In genomic region chr2:120014231-120014990, GRCh38 we compare ENCODE assay signal across 8 cellular contexts. TPM values are rescaled to one million over a fixed set of nuclear protein-coding genes. Genes with fewer than 3 reads are reported as not detected.
DNase-seq lines count a peak whose midpoint lies in the region; ATAC-seq and TF ChIP-seq lines count a peak whose summit lies in the region.

No MANE protein-coding gene starts in this region.

- H3K27ac ChIP-seq in hepatocyte (peak overlapping the region; percentile 97), gastrocnemius medialis (peak overlapping the region; percentile 89 to 97 (median 92)), brain microvascular endothelial cell (no peak overlapping the region)

- H3K36me3 ChIP-seq in hepatocyte (replicated peaks; ENCODE audit: insufficient read depth, low read depth) (no peaks in the 10 kb centered on the region), gastrocnemius medialis (no peaks in the 10 kb centered on the region), brain microvascular endothelial cell (replicated peaks) (no peaks in the 10 kb centered on the region)

- peak overlapping the region; percentile 25 for H3K4me3 Mint-ChIP-seq in T-helper 2 cell treated with Interferon-gamma antibody and Interleukin-4, amounts not matched to agents 5 μg/mL and 100 μg/mL, for 36 hours
- H3K4me3 Mint-ChIP-seq in T-helper 17 cell, result peak overlapping the region; percentile 33

- no peak for TF ChIP-seq POLR2A in gastrocnemius medialis (IDR thresholded peaks at IDR 0.05)

- peaks cover 6% of the 10 kb centered on the region for H4K20me1 ChIP-seq in hepatocyte (ENCODE audit: insufficient read depth, poor library complexity, severe bottlenecking)

- no peaks in the 10 kb centered on the region for H3K9me3 ChIP-seq in T-helper 17 cell (ENCODE audit: control insufficient read depth, low read length, poor library complexity, severe bottlenecking)
- no peaks in the 10 kb centered on the region for H3K9me3 ChIP-seq in hepatocyte (ENCODE audit: low read depth)
- H3K9me3 ChIP-seq in gastrocnemius medialis, result no peaks in the 10 kb centered on the region

- no peak for ATAC-seq in T-helper 17 cell
- peak in 1 of 2 donors; percentile 18 for ATAC-seq in gastrocnemius medialis

- H3K4me2 ChIP-seq in hepatocyte, result peak overlapping the region; percentile 77

- WGBS in hepatocyte (ENCODE audit: low lambda C conversion rate, missing lambda C conversion rate), result 61% methylated on average over 8 of the region's 8 CpGs

- no peaks in the 10 kb centered on the region for H3K9me3 Mint-ChIP-seq in T-helper 2 cell treated with Interferon-gamma antibody and Interleukin-4, amounts not matched to agents 5 μg/mL and 100 μg/mL, for 36 hours

- no peaks in the 10 kb centered on the region for H3K36me3 Mint-ChIP-seq in T-helper 2 cell treated with Interferon-gamma antibody and Interleukin-4, amounts not matched to agents 5 μg/mL and 100 μg/mL, for 36 hours (ENCODE audit: low read depth)
- peaks cover 3% of the 10 kb centered on the region for H3K36me3 Mint-ChIP-seq in T-helper 17 cell (ENCODE audit: low read depth)

- H3K79me2 ChIP-seq in hepatocyte, result peaks cover 60% of the 10 kb centered on the region

- no peaks in the 10 kb centered on the region for H3K9me2 ChIP-seq in hepatocyte (replicated peaks; ENCODE audit: insufficient read depth)

- intact Hi-C loops in gastrocnemius medialis (cut with DNase I; ENCODE audit: low total_unique reads), result loop anchor here (5.0 to 10.0 kb wide), 3 partner anchors 58 to 300 kb away; partner anchors contain the start of gene PTPN4

- no peaks in the 10 kb centered on the region for H3K27me3 ChIP-seq in hepatocyte
- H3K27me3 ChIP-seq in gastrocnemius medialis, result no peaks in the 10 kb centered on the region
- no peaks in the 10 kb centered on the region for H3K27me3 ChIP-seq in brain microvascular endothelial cell (replicated peaks)

- TF ChIP-seq CTCF in hepatocyte (IDR thresholded peaks at IDR 0.05; ENCODE audit: poor library complexity) (no peak), gastrocnemius medialis (IDR thresholded peaks at IDR 0.05 in 4 of 5, conservative IDR thresholded peaks at IDR 0.05 in 1 of 5) (no peak), brain microvascular endothelial cell (IDR thresholded peaks at IDR 0.05; ENCODE audit: low read depth, low read length, missing control alignments) (no peak)

- in situ Hi-C loops in gastrocnemius medialis (cut with MboI; ENCODE audit: low sequenced_read_pairs in 4 of 4) (loop anchor here in 1 of 4 donors (25.0 kb wide), 1 partner anchor 252 kb away; the partner anchor contains the start of gene PTPN4), brain microvascular endothelial cell (cut with HindIII; ENCODE audit: low pct_ligation_motif_present, low sequenced_read_pairs) (no loop called here)

- H3K4me1 ChIP-seq in hepatocyte (ENCODE audit: insufficient read depth) (peaks cover 4% of the 10 kb centered on the region), gastrocnemius medialis (peaks cover 13 to 25% of the 10 kb centered on the region in 2 donors)

- H2AFZ ChIP-seq in hepatocyte, result no peak overlapping the region

- H3K27me3 Mint-ChIP-seq in T-helper 2 cell treated with Interferon-gamma antibody and Interleukin-4, amounts not matched to agents 5 μg/mL and 100 μg/mL, for 36 hours (ENCODE audit: low read depth), result peaks cover 21% of the 10 kb centered on the region
- no peaks in the 10 kb centered on the region for H3K27me3 Mint-ChIP-seq in T-helper 17 cell

- DNase-seq in T-helper 2 cell treated with Interferon-gamma antibody and Interleukin-4, amounts not matched to agents 5 μg/mL and 100 μg/mL, for 36 hours (ENCODE audit: low spot score), result no peak
- DNase-seq in T-helper 2 cell (no peak), T-helper 17 cell (no peak), hepatocyte (ENCODE audit: low spot score) (no peak), gastrocnemius medialis (peak in 1 of 2 donors; percentile 37), GOT3 (lab: John Stamatoyannopoulos, UW) (no peak), EL (no peak), brain microvascular endothelial cell (no peak)

- H3K4me3 ChIP-seq in hepatocyte (peak overlapping the region; percentile 87), gastrocnemius medialis (peak overlapping the region; percentile 88 to 98 (median 95)), brain microvascular endothelial cell (ENCODE audit: low read depth, low read length) (no peak overlapping the region)

- H3K27ac Mint-ChIP-seq in T-helper 2 cell treated with Interferon-gamma antibody and Interleukin-4, amounts not matched to agents 5 μg/mL and 100 μg/mL, for 36 hours, result no peak overlapping the region
- H3K27ac Mint-ChIP-seq in T-helper 17 cell, result no peak overlapping the region

- peaks cover 8% of the 10 kb centered on the region for H3K4me1 Mint-ChIP-seq in T-helper 2 cell treated with Interferon-gamma antibody and Interleukin-4, amounts not matched to agents 5 μg/mL and 100 μg/mL, for 36 hours (ENCODE audit: low read depth)
- H3K4me1 Mint-ChIP-seq in T-helper 17 cell, result peaks cover 19% of the 10 kb centered on the region

RNA-seq across cellular contexts. Expression of gene EPB41L5, which starts 1.5 kb away (rescaled TPM):
- total RNA-seq in T-helper 17 cell (1 to 10 TPM; 2.7 to 2.8 TPM), hepatocyte (41.7 and 42.2 TPM in 2 replicates), gastrocnemius medialis (10 to 100 TPM in 2 of 4 donors, 1 to 10 TPM in 2; 8.3 to 41.1 (median 12.7) TPM)
- polyA plus RNA-seq in hepatocyte, result 24.8 and 31.1 TPM in 2 replicates
